ENCODE assay signal across 1 cellular context in genomic region chr16:86494565-86495356, GRCh38.
TF ChIP-seq lines count a peak whose summit lies in the region.

No MANE protein-coding gene starts in this region.

TF ChIP-seq in WTC11, 78 proteins besides CTCF, POLR2A, EP300 and RAD21 (continued from another document):
- TF ChIP-seq RORB (CRISPR knock-in tag; IDR thresholded peaks at IDR 0.05), result no peak
- no peak for TF ChIP-seq FOXJ3 (CRISPR knock-in tag; IDR thresholded peaks at IDR 0.05; ENCODE audit: borderline replicate concordance)
- TF ChIP-seq ATF2 (CRISPR knock-in tag; IDR thresholded peaks at IDR 0.05; ENCODE audit: borderline replicate concordance, low read depth), result no peak
- TF ChIP-seq ETV6 (CRISPR knock-in tag; IDR thresholded peaks at IDR 0.05), result no peak
- TF ChIP-seq IRF1 (CRISPR knock-in tag; IDR thresholded peaks at IDR 0.05), result no peak
- no peak for TF ChIP-seq RELA (CRISPR knock-in tag; IDR thresholded peaks at IDR 0.05; ENCODE audit: borderline replicate concordance)
- no peak for TF ChIP-seq MXD4 (CRISPR knock-in tag; IDR thresholded peaks at IDR 0.05; ENCODE audit: borderline replicate concordance)
- TF ChIP-seq ZBTB43 (CRISPR knock-in tag; IDR thresholded peaks at IDR 0.05), result no peak
- no peak for TF ChIP-seq SMAD4 (CRISPR knock-in tag; IDR thresholded peaks at IDR 0.05)
- no peak for TF ChIP-seq E2F4 (CRISPR knock-in tag; IDR thresholded peaks at IDR 0.05; ENCODE audit: borderline replicate concordance, low read depth)
- no peak for TF ChIP-seq ARID4B (CRISPR knock-in tag; IDR thresholded peaks at IDR 0.05; ENCODE audit: borderline replicate concordance)
